In the genomic region with DNA sequence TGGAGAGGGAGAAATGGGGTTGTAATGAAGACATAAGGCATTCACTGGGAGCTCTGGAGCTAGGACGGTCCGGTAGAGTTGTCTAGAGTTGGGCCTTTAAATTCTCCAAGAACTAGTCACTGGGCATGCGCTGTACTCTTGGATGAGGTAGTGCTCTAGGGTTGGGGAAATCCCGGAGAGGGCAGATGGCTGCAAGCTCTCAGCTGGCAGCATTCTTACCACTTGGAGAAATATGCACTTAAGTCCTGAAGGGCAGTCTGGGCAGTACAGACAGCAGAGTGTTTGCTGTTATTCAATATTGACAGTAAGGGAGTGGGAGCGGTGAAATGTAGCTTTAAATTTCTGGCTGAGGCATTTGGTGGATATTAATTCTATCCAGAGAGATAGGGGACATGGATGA, we compare ENCODE assay signal across 11 cellular contexts.
DNase-seq lines count a peak whose midpoint lies in the region; ATAC-seq and TF ChIP-seq lines count a peak whose summit lies in the region.
"Had no signal": no experiment of that assay in that cellular context is flagged by ENCODE, and none has a peak within 500 bp of the region (broad histone marks: within the 10 kb centered on the region; RNA-seq: fewer than 3 reads in every experiment).

No MANE protein-coding gene starts in this region.

- no peaks in the 10 kb centered on the region for H3K9me3 ChIP-seq in lower lobe of right lung

- DNase-seq in Caki2 (ENCODE audit: low read depth) (peak; percentile 46), NCI-H2196 treated with DMSO at 0.1 percent for 48 hours (lab: John Stamatoyannopoulos, UW; ENCODE audit: unreplicated experiment) (peak; percentile 73), dedifferentiated amniotic fluid mesenchymal stem cell (ENCODE audit: extremely low spot score) (peak; percentile 19), lower lobe of right lung (peak; percentile 62), MV-4-11 (lab: John Stamatoyannopoulos, UW) (no peak)
- DNase-seq in NK-92 treated with Interleukin-12 subunit alpha and Interleukin-12 subunit beta, amount 100 ng/mL, for 24 hours (lab: John Stamatoyannopoulos, UW): no peak
- no peak for DNase-seq in activated CD4-positive, alpha-beta T cell treated with anti-CD3 and anti-CD28 coated beads for 4 hours
- DNase-seq: CD8-positive, alpha-beta memory T cell; dorsolateral prefrontal cortex; WERI-Rb-1 had no signal

- intact Hi-C loops in lower lobe of right lung (cut with DNase I): no loop called here

- TF ChIP-seq CTCF in lower lobe of right lung (IDR thresholded peaks at IDR 0.05): no peak

- H3K4me3 ChIP-seq in lower lobe of right lung: no peak overlapping the region
- H3K4me3 ChIP-seq: dorsolateral prefrontal cortex had no signal

- ATAC-seq in lower lobe of right lung: peak; percentile 98 to 99
- ATAC-seq in GM21786 (IDR thresholded peaks at IDR 0.05; ENCODE audit: unreplicated experiment): no peak

- in situ Hi-C loops in Caki2 (cut with HindIII; ENCODE audit: low pct_unique_long_range_greater_than_20kb, low sequenced_read_pairs): no loop called here

- peak overlapping the region; percentile 28 for H3K27ac ChIP-seq in lower lobe of right lung
- H3K27ac ChIP-seq: dorsolateral prefrontal cortex, WERI-Rb-1 had no signal

- no peaks in the 10 kb centered on the region for H3K27me3 ChIP-seq in lower lobe of right lung (ENCODE audit: low read depth)
- H3K27me3 ChIP-seq: dorsolateral prefrontal cortex had no signal

- H3K4me1 ChIP-seq in lower lobe of right lung: no peaks in the 10 kb centered on the region

- no peaks in the 10 kb centered on the region for H3K36me3 ChIP-seq in lower lobe of right lung
- H3K36me3 ChIP-seq: WERI-Rb-1 had no signal

Comparison
In these comparisons a context has a peak if more than half of its experiments do, and no peak if none do; other contexts are left out.
1. DNase-seq: peak in Caki2 (single experiment), NCI-H2196 treated with DMSO at 0.1 percent for 48 hours (single experiment), dedifferentiated amniotic fluid mesenchymal stem cell (single experiment) and lower lobe of right lung (single experiment); none in NK-92 treated with Interleukin-12 subunit alpha and Interleukin-12 subunit beta, amount 100 ng/mL, for 24 hours (single experiment), activated CD4-positive, alpha-beta T cell treated with anti-CD3 and anti-CD28 coated beads for 4 hours (0 of 2) and MV-4-11 (single experiment).